In the genomic region with DNA sequence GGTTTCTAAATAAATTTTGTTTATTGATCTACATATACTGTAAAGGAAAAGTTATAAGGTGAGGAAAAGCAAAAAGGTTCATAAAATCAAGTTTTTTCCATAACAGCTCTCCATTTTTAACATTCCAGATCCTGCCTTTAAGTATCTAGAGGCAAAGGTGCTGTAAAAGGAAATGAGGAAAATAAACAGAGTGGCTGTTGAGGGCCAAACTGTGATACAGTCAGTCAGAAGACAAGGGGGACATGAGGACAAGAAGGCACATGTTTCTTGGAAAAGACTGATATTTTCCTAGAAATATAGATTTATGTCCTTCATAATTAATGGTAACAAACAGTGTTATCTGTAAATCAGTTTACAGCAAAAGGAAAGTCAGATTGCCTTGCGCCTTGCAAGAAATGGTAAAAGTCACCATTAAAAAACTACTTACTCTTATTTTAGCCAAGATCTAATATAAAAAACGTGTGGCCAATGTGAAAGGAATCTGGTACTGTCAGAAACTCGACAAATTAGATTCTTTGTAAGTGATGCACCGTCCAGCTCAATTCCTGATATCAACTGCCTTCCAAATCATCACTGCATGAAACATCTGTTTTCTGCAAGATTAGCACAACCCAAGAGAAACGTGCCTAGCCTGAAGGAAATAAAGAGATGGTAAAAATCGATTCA, we compare ENCODE assay signal across 32 cellular contexts. TPM values are rescaled to one million over a fixed set of nuclear protein-coding genes. Genes with fewer than 3 reads are reported as not detected.
DNase-seq lines count a peak whose midpoint lies in the region; ATAC-seq, FAIRE-seq and TF ChIP-seq lines count a peak whose summit lies in the region.
"Had no signal": no experiment of that assay in that cellular context is flagged by ENCODE, and none has a peak within 500 bp of the region (broad histone marks: within the 10 kb centered on the region; RNA-seq: fewer than 3 reads in every experiment).

No MANE protein-coding gene starts in this region.

- peaks cover 7% of the 10 kb centered on the region for H3K4me1 Mint-ChIP-seq in mesothelial cell of epicardium
- H3K4me1 Mint-ChIP-seq: activated naive CD8-positive, alpha-beta T cell treated with anti-CD3 and anti-CD28 coated beads, Interleukin-2, amount 10 ng/mL, durations not matched to agents 7 days and 5 days; naive B cell had no signal

- ATAC-seq in stimulated activated naive CD8-positive, alpha-beta T cell treated with anti-CD3 and anti-CD28 coated beads, Interleukin-15, Interleukin-2, amounts not matched to agents 100 U/mL and 50 U/mL, for 24 hours: no peak
- ATAC-seq: CD8-positive, alpha-beta T cell; left lung; psoas muscle had no signal

- peaks cover 36% of the 10 kb centered on the region for H3K36me3 Mint-ChIP-seq in mesothelial cell of epicardium
- H3K36me3 Mint-ChIP-seq: activated naive CD8-positive, alpha-beta T cell treated with anti-CD3 and anti-CD28 coated beads, Interleukin-2, amount 10 ng/mL, durations not matched to agents 7 days and 5 days; CD8-positive, alpha-beta T cell; naive B cell had no signal

- H3K4me3 Mint-ChIP-seq in mesothelial cell of epicardium: no peak overlapping the region
- H3K4me3 Mint-ChIP-seq: activated naive CD8-positive, alpha-beta T cell treated with anti-CD3 and anti-CD28 coated beads, Interleukin-2, amount 10 ng/mL, durations not matched to agents 7 days and 5 days; CD8-positive, alpha-beta T cell; naive B cell had no signal

- H3K4me3 ChIP-seq in AG10803 (ENCODE audit: low read length): no peak overlapping the region
- H3K4me3 ChIP-seq: HAP-1, left lung, psoas muscle, SJCRH30 had no signal

- FAIRE-seq in D721Med (lab: Jason Lieb, UNC): no peak
- FAIRE-seq: GM18507, islet of Langerhans had no signal

- peak overlapping the region; percentile 7 for H3K27ac Mint-ChIP-seq in mesothelial cell of epicardium
- H3K27ac Mint-ChIP-seq: activated naive CD8-positive, alpha-beta T cell treated with anti-CD3 and anti-CD28 coated beads, Interleukin-2, amount 10 ng/mL, durations not matched to agents 7 days and 5 days; CD8-positive, alpha-beta T cell; naive B cell had no signal

- TF ChIP-seq CTCF in AG10803 (conservative IDR thresholded peaks at IDR 0.05; ENCODE audit: low read length) (no peak), mesothelial cell of epicardium (IDR thresholded peaks at IDR 0.05; ENCODE audit: unreplicated experiment) (no peak), D721Med (IDR thresholded peaks at IDR 0.05; ENCODE audit: insufficient read depth, missing control alignments) (no peak)

- DNase-seq in AG10803 (ENCODE audit: low read depth): peak; percentile 84
- DNase-seq in HCEC 1CT: peak; percentile 57
- DNase-seq in dedifferentiated amniotic fluid mesenchymal stem cell (ENCODE audit: extremely low spot score): peak; percentile 45
- DNase-seq in mesothelial cell of epicardium (ENCODE audit: low spot score in 2 of 2, unreplicated experiment in 2 of 2): no peak
- DNase-seq in T-helper 9 cell: no peak
- no peak for DNase-seq in D721Med (ENCODE audit: insufficient read length, low spot score)
- no peak for DNase-seq in NK-92 treated with Interleukin-12 subunit alpha and Interleukin-12 subunit beta, amount 100 ng/mL, for 24 hours (lab: John Stamatoyannopoulos, UW)
- no peak for DNase-seq in stimulated activated naive CD8-positive, alpha-beta T cell treated with anti-CD3 and anti-CD28 coated beads, Interleukin-15, Interleukin-2, amounts not matched to agents 100 U/mL and 50 U/mL, for 24 hours
- DNase-seq: activated CD4-positive, alpha-beta T cell treated with anti-CD3 and anti-CD28 coated beads for 1 hour; activated CD8-positive, alpha-beta memory T cell treated with anti-CD3 and anti-CD28 coated beads for 24 hours; activated effector memory CD4-positive, alpha-beta T cell treated with anti-CD3 and anti-CD28 coated beads, Interleukin-2, amount 50 U/mL, for 16 hours; activated naive CD8-positive, alpha-beta T cell treated with anti-CD3 and anti-CD28 coated beads, Interleukin-2, amount 10 ng/mL, durations not matched to agents 7 days and 5 days; AML-193; CD8-positive, alpha-beta T cell; effector CD4-positive, alpha-beta T cell; left lung; naive B cell; NCI-H1105 treated with DMSO at 0.1 percent for 48 hours; NCI-H2029 treated with DMSO at 0.1 percent for 48 hours; NCI-H2227 treated with DMSO at 0.1 percent for 48 hours; NCI-H526 treated with DMSO at 0.1 percent for 48 hours; nucleus accumbens; psoas muscle; SJCRH30; stimulated activated CD4-positive, alpha-beta T cell treated with anti-CD3 and anti-CD28 coated beads, Interleukin-15, amount 100 ng/mL, for 24 hours; stimulated activated naive CD4-positive, alpha-beta T cell had no signal

- H3K27me3 Mint-ChIP-seq in mesothelial cell of epicardium (ENCODE audit: low read depth): no peaks in the 10 kb centered on the region
- H3K27me3 Mint-ChIP-seq: activated naive CD8-positive, alpha-beta T cell treated with anti-CD3 and anti-CD28 coated beads, Interleukin-2, amount 10 ng/mL, durations not matched to agents 7 days and 5 days had no signal

- H3K9me3 Mint-ChIP-seq in mesothelial cell of epicardium: peaks cover 32% of the 10 kb centered on the region
- H3K9me3 Mint-ChIP-seq: activated naive CD8-positive, alpha-beta T cell treated with anti-CD3 and anti-CD28 coated beads, Interleukin-2, amount 10 ng/mL, durations not matched to agents 7 days and 5 days had no signal

RNA-seq across cellular contexts. Expression of a gene that starts 34.0 kb away (rescaled TPM):
- 0.40 to 1.1 TPM (median 0.70 TPM) in 3 replicates for total RNA-seq in mesothelial cell of epicardium
- total RNA-seq: activated naive CD8-positive, alpha-beta T cell treated with anti-CD3 and anti-CD28 coated beads, Interleukin-2, amount 10 ng/mL, durations not matched to agents 7 days and 5 days; CD8-positive, alpha-beta T cell; G401; MCF 10A; T-helper 1 cell treated with Interleukin-12 subunit alpha and Interleukin-12 subunit beta and Interleukin-4 antibody, amounts not matched to agents 30 ng/mL and 1 ng/mL, for 36 hours had no signal

Comparison
In these comparisons a context has a peak if more than half of its experiments do, and no peak if none do; other contexts are left out.
1. DNase-seq: peak in AG10803 (single experiment), HCEC 1CT (single experiment) and dedifferentiated amniotic fluid mesenchymal stem cell (single experiment); none in mesothelial cell of epicardium (0 of 2), T-helper 9 cell (single experiment), D721Med (single experiment), NK-92 treated with Interleukin-12 subunit alpha and Interleukin-12 subunit beta, amount 100 ng/mL, for 24 hours (single experiment) and stimulated activated naive CD8-positive, alpha-beta T cell treated with anti-CD3 and anti-CD28 coated beads, Interleukin-15, Interleukin-2, amounts not matched to agents 100 U/mL and 50 U/mL, for 24 hours (single experiment).